In genomic region chr16:3509470-3509928, GRCh38 we compare ENCODE assay signal across 8 cellular contexts. TPM values are rescaled to one million over a fixed set of nuclear protein-coding genes. Genes with fewer than 3 reads are reported as not detected.
A peak's percentile ranks its signal among the peaks of the same experiment; 100 is the strongest.
DNase-seq lines count a peak whose midpoint lies in the region; FAIRE-seq and TF ChIP-seq lines count a peak whose summit lies in the region.

No MANE protein-coding gene starts in this region.

- FAIRE-seq in HTR-8/SVneo (lab: Jason Lieb, UNC) = no peak

- no peak overlapping the region for H3K27ac Mint-ChIP-seq in endothelial cell (ENCODE audit: unreplicated experiment)

- H3K4me3 ChIP-seq in Peyer's patch = no peak overlapping the region

- H3K36me3 Mint-ChIP-seq in endothelial cell (ENCODE audit: low read depth, unreplicated experiment) = peaks cover 18% of the 10 kb centered on the region

- no peaks in the 10 kb centered on the region for H3K27me3 Mint-ChIP-seq in endothelial cell (ENCODE audit: unreplicated experiment)

- peak overlapping the region in 2 of 4 donors; percentile 18 to 35 for H3K27ac ChIP-seq in Peyer's patch

- no peaks in the 10 kb centered on the region for H3K4me1 Mint-ChIP-seq in endothelial cell (ENCODE audit: unreplicated experiment)

- H3K9me3 Mint-ChIP-seq in endothelial cell (ENCODE audit: unreplicated experiment) = no peaks in the 10 kb centered on the region

- no peaks in the 10 kb centered on the region for H3K27me3 ChIP-seq in Peyer's patch

- H3K4me1 ChIP-seq in Peyer's patch = no peaks in the 10 kb centered on the region

- peaks cover 0 to 46% (median 0%) of the 10 kb centered on the region in 3 donors for H3K36me3 ChIP-seq in Peyer's patch

- TF ChIP-seq CTCF in Peyer's patch (IDR thresholded peaks at IDR 0.05) (no peak), endothelial cell (IDR thresholded peaks at IDR 0.05; ENCODE audit: unreplicated experiment) (no peak)

- TF ChIP-seq POLR2A in Peyer's patch (IDR thresholded peaks at IDR 0.05) = no peak

- DNase-seq in DMS79 (lab: John Stamatoyannopoulos, UW) = peak; percentile 63
- peak in 2 of 3 donors; percentile 71 to 86 for DNase-seq in Peyer's patch
- peak; percentile 59 for DNase-seq in activated gamma-delta T cell treated with anti-CD3 and anti-CD28 coated beads, Interleukin-2, amount 50 U/mL, for 16 hours (ENCODE audit: low read depth)
- DNase-seq in renal cortical epithelial cell (ENCODE audit: low read depth) = peak; percentile 52
- DNase-seq in HTR-8/SVneo (ENCODE audit: insufficient read length, low spot score) = no peak
- no peak for DNase-seq in OCI-M2 (lab: John Stamatoyannopoulos, UW; ENCODE audit: unreplicated experiment)
- no peak for DNase-seq in endothelial cell (ENCODE audit: low spot score)
- no peak for DNase-seq in COR-L47 (lab: John Stamatoyannopoulos, UW)

- no peak overlapping the region for H3K4me3 Mint-ChIP-seq in endothelial cell (ENCODE audit: unreplicated experiment)

- H3K9me3 ChIP-seq in Peyer's patch = no peaks in the 10 kb centered on the region

RNA-seq across cellular contexts. Expression of gene CLUAP1, which starts 8.7 kb away (rescaled TPM):
- total RNA-seq in Peyer's patch = 10 to 100 TPM in 1 of 4 donors, 1 to 10 TPM in 3; 6.6 to 37.1 (median 7.7) TPM
- total RNA-seq in renal cortical epithelial cell = 10.1 and 49.9 TPM in 2 replicates
- total RNA-seq in endothelial cell (ENCODE audit: unreplicated experiment) = 15.8 TPM

RNA-seq across cellular contexts. Expression of gene C16orf90, which starts 14.2 kb away (rescaled TPM):
- total RNA-seq in Peyer's patch (not detected), renal cortical epithelial cell (not detected in 2 replicates), endothelial cell (ENCODE audit: unreplicated experiment) (not detected)

Comparison
In these comparisons a context has a peak if more than half of its experiments do, and no peak if none do; other contexts are left out.
1. DNase-seq: peak in DMS79 (single experiment), Peyer's patch (2 of 3), activated gamma-delta T cell treated with anti-CD3 and anti-CD28 coated beads, Interleukin-2, amount 50 U/mL, for 16 hours (single experiment) and renal cortical epithelial cell (single experiment); none in HTR-8/SVneo (single experiment), OCI-M2 (single experiment), endothelial cell (single experiment) and COR-L47 (single experiment).